In the genomic region with DNA sequence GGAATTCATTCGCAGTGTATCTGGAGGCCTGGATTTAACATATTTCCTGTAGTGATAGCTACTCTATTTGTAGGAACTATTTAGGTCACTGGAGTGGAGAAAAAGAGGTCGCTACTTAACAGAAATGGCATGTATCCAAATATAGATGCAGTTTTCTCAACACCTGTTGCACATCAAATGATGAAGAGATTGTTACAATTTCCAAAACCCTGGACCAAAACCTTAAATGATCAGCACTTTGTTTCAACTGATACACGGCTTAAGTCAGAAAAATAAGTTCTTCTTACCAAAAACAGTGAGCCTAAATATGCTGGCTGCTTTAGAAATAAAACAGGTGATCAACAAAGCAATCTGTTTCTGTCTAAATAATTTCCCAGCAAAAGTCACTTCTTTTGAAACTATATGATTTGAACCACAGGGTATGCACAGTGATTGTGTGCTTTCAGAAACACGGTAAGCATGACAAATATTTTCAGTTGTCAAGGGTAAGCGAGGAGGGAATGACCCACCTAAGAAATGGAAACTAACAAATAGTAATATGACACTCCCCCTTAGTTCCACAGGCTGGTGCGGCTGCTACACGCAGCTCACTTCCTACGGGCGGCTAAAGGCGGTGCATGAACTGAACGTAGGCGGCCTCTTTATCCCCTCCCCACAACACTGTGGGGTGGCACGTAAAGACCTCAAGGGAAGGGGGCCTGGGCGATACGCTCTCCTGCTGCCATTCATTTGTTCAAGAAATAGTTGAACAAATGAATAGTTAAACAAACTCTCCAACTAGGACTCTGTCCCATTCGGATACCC, we compare ENCODE assay signal across 8 cellular contexts. TPM values are rescaled to one million over a fixed set of nuclear protein-coding genes. Genes with fewer than 3 reads are reported as not detected.
DNase-seq lines count a peak whose midpoint lies in the region; ATAC-seq and TF ChIP-seq lines count a peak whose summit lies in the region.

No MANE protein-coding gene starts in this region.

- ATAC-seq in GM21619 (IDR thresholded peaks at IDR 0.05; ENCODE audit: unreplicated experiment) = peak; percentile 45

- WGBS in iPS DF 6.9 (ENCODE audit: insufficient coverage, insufficient read length) = no CpG with 5 or more reads among the region's 16 CpGs

- no peaks in the 10 kb centered on the region for H3K9me3 ChIP-seq in ascending aorta
- H3K9me3 ChIP-seq in iPS DF 6.9 (ENCODE audit: control insufficient read depth, insufficient read depth, low read length) = no peaks in the 10 kb centered on the region

- peak; percentile 70 for DNase-seq in ELF-1 (ENCODE audit: low read depth, low spot score)
- DNase-seq in T follicular helper cell (ENCODE audit: low read depth) = peak; percentile 52
- DNase-seq in ascending aorta (ENCODE audit: low spot score in 2 of 2) = peak in 1 of 2 donors; percentile 84
- no peak for DNase-seq in iPS DF 6.9 (ENCODE audit: low read depth, low spot score)
- no peak for DNase-seq in putamen (ENCODE audit: low spot score)

- H3K27me3 ChIP-seq in ascending aorta (no peaks in the 10 kb centered on the region), iPS DF 6.9 (ENCODE audit: control insufficient read depth, insufficient read depth, low read length) (no peaks in the 10 kb centered on the region)

- H3K4me3 ChIP-seq in ascending aorta = peak overlapping the region; percentile 96 to 99
- H3K4me3 ChIP-seq in iPS DF 6.9 (ENCODE audit: low read length) = peak overlapping the region; percentile 77; the same call in 1 of the 2 replicates
- H3K4me3 ChIP-seq in skin epidermis = peak overlapping the region; percentile 77 to 96 (median 88)

- H3K36me3 ChIP-seq in ascending aorta (no peaks in the 10 kb centered on the region), iPS DF 6.9 (ENCODE audit: control insufficient read depth, insufficient read depth, low read length) (no peaks in the 10 kb centered on the region)

- H3K4me1 ChIP-seq in ascending aorta (peaks cover 6 to 37% of the 10 kb centered on the region in 2 donors), iPS DF 6.9 (ENCODE audit: control insufficient read depth, insufficient read depth, low read length) (no peaks in the 10 kb centered on the region; the same call in 1 of the 2 replicates)

- TF ChIP-seq RAD21 in Ishikawa (IDR thresholded peaks at IDR 0.05; ENCODE audit: low read depth) = no peak

- TF ChIP-seq EP300 in Ishikawa (IDR thresholded peaks at IDR 0.05; ENCODE audit: borderline replicate concordance) = no peak

- peak in 1 of 3 experiments; percentile 10 for TF ChIP-seq CTCF in ascending aorta (IDR thresholded peaks at IDR 0.05)

- peak overlapping the region; percentile 98 for H3K27ac ChIP-seq in ascending aorta
- no peak overlapping the region for H3K27ac ChIP-seq in iPS DF 6.9 (ENCODE audit: low read length)
- H3K27ac ChIP-seq in skin epidermis = peak overlapping the region; percentile 63 to 96 (median 90)

- intact Hi-C loops in ascending aorta (cut with DNase I) = loop anchor here (5.0 kb wide), 2 partner anchors 54 to 199 kb away; partner anchors contain the start of gene MAPKBP1

TF ChIP-seq in Ishikawa, 13 proteins besides CTCF, POLR2A, EP300 and RAD21:
- no peak for TF ChIP-seq TAF1 (IDR thresholded peaks at IDR 0.05; ENCODE audit: low read depth)
- TF ChIP-seq CREB1 (IDR thresholded peaks at IDR 0.05; ENCODE audit: low read depth) = no peak
- TF ChIP-seq, protein P1, sequence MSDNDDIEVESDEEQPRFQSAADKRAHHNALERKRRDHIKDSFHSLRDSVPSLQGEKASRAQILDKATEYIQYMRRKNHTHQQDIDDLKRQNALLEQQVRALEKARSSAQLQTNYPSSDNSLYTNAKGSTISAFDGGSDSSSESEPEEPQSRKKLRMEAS (IDR thresholded peaks at IDR 0.05) = 0 out of 2 replicates have a peak, but pooled peaks have one; percentile 18
- no peak for TF ChIP-seq ZBTB7A (IDR thresholded peaks at IDR 0.05; ENCODE audit: low read depth)
- TF ChIP-seq, protein P2, sequence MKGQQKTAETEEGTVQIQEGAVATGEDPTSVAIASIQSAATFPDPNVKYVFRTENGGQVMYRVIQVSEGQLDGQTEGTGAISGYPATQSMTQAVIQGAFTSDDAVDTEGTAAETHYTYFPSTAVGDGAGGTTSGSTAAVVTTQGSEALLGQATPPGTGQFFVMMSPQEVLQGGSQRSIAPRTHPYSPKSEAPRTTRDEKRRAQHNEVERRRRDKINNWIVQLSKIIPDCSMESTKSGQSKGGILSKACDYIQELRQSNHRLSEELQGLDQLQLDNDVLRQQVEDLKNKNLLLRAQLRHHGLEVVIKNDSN (IDR thresholded peaks at IDR 0.05) = no peak
- no peak for TF ChIP-seq NFIC (IDR thresholded peaks at IDR 0.05)
- no peak for TF ChIP-seq YY1 (IDR thresholded peaks at IDR 0.05; ENCODE audit: low read depth)
- no peak for TF ChIP-seq REST (IDR thresholded peaks at IDR 0.05; ENCODE audit: low read depth)
- TF ChIP-seq FOXM1 (IDR thresholded peaks at IDR 0.05; ENCODE audit: borderline replicate concordance, low read depth) = no peak
- TF ChIP-seq CEBPB (IDR thresholded peaks at IDR 0.05) = no peak
- TF ChIP-seq TEAD4 (IDR thresholded peaks at IDR 0.05) = no peak
- no peak for TF ChIP-seq TCF12 (IDR thresholded peaks at IDR 0.05; ENCODE audit: low read depth)
- TF ChIP-seq EGR1 (IDR thresholded peaks at IDR 0.05) = peak; percentile 41; the same call in 1 of the 2 replicates

RNA-seq across cellular contexts. Expression of gene EHD4, which starts 1.1 kb away (rescaled TPM):
- 70.4 TPM for total RNA-seq in ascending aorta

RNA-seq across cellular contexts. Expression of gene PLA2G4E, which starts 49.6 kb away (rescaled TPM):
- not detected for total RNA-seq in ascending aorta

Comparison
In these comparisons a context has a peak if more than half of its experiments do, and no peak if none do; other contexts are left out.
1. DNase-seq: peak in ELF-1 (single experiment) and T follicular helper cell (single experiment); none in iPS DF 6.9 (single experiment) and putamen (single experiment).
2. Peak in every context shown above with its lines, with median percentiles within 50 percentile points of each other: H3K4me3 ChIP-seq.